In genomic region chr16:71895679-71896385, GRCh38 we compare ENCODE assay signal across 1 cellular context.
TF ChIP-seq lines count a peak whose summit lies in the region.

No MANE protein-coding gene starts in this region.

TF ChIP-seq in endothelial cell of umbilical vein, 7 proteins besides CTCF, POLR2A, EP300 and RAD21 (continued from another document):
- TF ChIP-seq GATA2 (IDR thresholded peaks at IDR 0.05; ENCODE audit: insufficient read depth, insufficient read length, low read depth, low read length): no peak
- TF ChIP-seq MAX (IDR thresholded peaks at IDR 0.05; ENCODE audit: insufficient read depth, insufficient read length): no peak
